22 cellular contexts compared by ENCODE assay signal in genomic region chr2:147789720-147790119, GRCh38. TPM values are rescaled to one million over a fixed set of nuclear protein-coding genes. Genes with fewer than 3 reads are reported as not detected.
DNase-seq lines count a peak whose midpoint lies in the region; ATAC-seq, FAIRE-seq and TF ChIP-seq lines count a peak whose summit lies in the region.
"Had no signal": no experiment of that assay in that cellular context is flagged by ENCODE, and none has a peak within 500 bp of the region (broad histone marks: within the 10 kb centered on the region; RNA-seq: fewer than 3 reads in every experiment).

No MANE protein-coding gene starts in this region.

- H2AFZ ChIP-seq in GM12878 (ENCODE audit: control insufficient read depth, low read depth, low read length) = no peak overlapping the region

- no peaks in the 10 kb centered on the region for H3K4me1 ChIP-seq in GM12878 (ENCODE audit: control insufficient read depth, insufficient read depth, low read length)
- H3K4me1 ChIP-seq: A549, left ventricle myocardium inferior, suprapubic skin, vagina had no signal

- TF ChIP-seq CTCF in AG04449 (IDR thresholded peaks at IDR 0.05; ENCODE audit: insufficient read depth, low read length, missing control alignments) (no peak), GM12878 (IDR thresholded peaks at IDR 0.05 in 2 of 3, conservative IDR thresholded peaks at IDR 0.05 in 1 of 3; ENCODE audit: control insufficient read depth in 2 of 3, extremely low read depth in 1 of 3, insufficient read depth in 1 of 3, low read depth in 3 of 3, low read length in 3 of 3) (no peak), fibroblast of villous mesenchyme (IDR thresholded peaks at IDR 0.05; ENCODE audit: insufficient read depth, low read depth, low read length) (no peak)

- WGBS in GM12878 (ENCODE audit: insufficient coverage, insufficient replicate concordance, low lambda C conversion rate, missing lambda C conversion rate) = 0% methylated on average over 3 of the region's 3 CpGs

- H3K9me3 ChIP-seq in GM12878 (replicated peaks; ENCODE audit: control insufficient read depth, insufficient read depth, low read length) = no peaks in the 10 kb centered on the region
- H3K9me3 ChIP-seq: A549, left ventricle myocardium inferior, neutrophil, suprapubic skin, vagina had no signal

- ATAC-seq in GM12878 (peak; percentile 40; the same call in 2 of the 3 replicates), HG03108 (IDR thresholded peaks at IDR 0.05; ENCODE audit: unreplicated experiment) (no peak)
- ATAC-seq: A549, K562, T-cell had no signal

- intact Hi-C loops in GM12878 (cut with micrococcal nuclease; ENCODE audit: unreplicated experiment) = no loop called here

- no peak for TF ChIP-seq POLR2A in GM12878 (IDR thresholded peaks at IDR 0.05; ENCODE audit: low read depth, low read length)

- in situ Hi-C loops in GM12878 (cut with MboI) = no loop called here

- FAIRE-seq in GM12878 (lab: Jason Lieb, UNC) = no peak
- FAIRE-seq: A549, K562 had no signal

- no TSS peak for BruUV-seq in GM12878 (replicated peaks; lab: Mats Ljungman, UMichigan)

- POLR2A ChIA-PET in AG04449 (lab: Yijun Ruan, JAX) (no interaction called here), GM12878 (lab: Charles Lee) (no interaction called here)

- no peaks in the 10 kb centered on the region for H3K27me3 ChIP-seq in GM12878 (replicated peaks in 1 of 2; ENCODE audit: control insufficient read depth in 2 of 2, insufficient read depth in 2 of 2, low read length in 1 of 2)
- H3K27me3 ChIP-seq: neutrophil, suprapubic skin, vagina had no signal

- no peak for TF ChIP-seq EP300 in GM12878 (IDR thresholded peaks at IDR 0.05; ENCODE audit: borderline replicate concordance in 1 of 2, control insufficient read depth in 1 of 2, low read depth in 2 of 2, low read length in 2 of 2)

- TF ChIP-seq RAD21 in GM12878 (IDR thresholded peaks at IDR 0.05; ENCODE audit: insufficient read depth, low read depth, low read length) = no peak

- H3K27ac ChIP-seq in GM12878 (ENCODE audit: control insufficient read depth, insufficient read depth) = no peak overlapping the region
- H3K27ac ChIP-seq: A549, left ventricle myocardium inferior, neutrophil, RWPE1, suprapubic skin, vagina had no signal

- no peak overlapping the region for H3K4me2 ChIP-seq in GM12878 (ENCODE audit: control insufficient read depth, insufficient read depth)
- H3K4me2 ChIP-seq: A549 had no signal

- no peak overlapping the region for H3K9ac ChIP-seq in GM12878 (ENCODE audit: control insufficient read depth, insufficient read depth, low read length)

- CTCF ChIA-PET in AG04449 (lab: Yijun Ruan, JAX) (no interaction called here), GM12878 (lab: Yijun Ruan, JAX) (no interaction called here)

- H3K4me3 ChIP-seq in AG04449 (ENCODE audit: low read depth, low read length) (no peak overlapping the region), GM12878 (no peak overlapping the region), fibroblast of villous mesenchyme (ENCODE audit: low read depth, low read length) (no peak overlapping the region)
- H3K4me3 ChIP-seq: A549, K562, left ventricle myocardium inferior, suprapubic skin, vagina had no signal

- H3K36me3 ChIP-seq in GM12878 (ENCODE audit: control insufficient read depth in 2 of 2, insufficient read depth in 2 of 2, low read length in 1 of 2) = no peaks in the 10 kb centered on the region
- H3K36me3 ChIP-seq: left ventricle myocardium inferior, neutrophil, suprapubic skin, vagina had no signal

- no peaks in the 10 kb centered on the region for H4K20me1 ChIP-seq in GM12878 (ENCODE audit: control insufficient read depth, insufficient read depth)

- RAD21 ChIA-PET in GM12878 (lab: Charles Lee; ENCODE audit: unreplicated experiment) = no interaction called here

- H3K79me2 ChIP-seq in GM12878 (ENCODE audit: control insufficient read depth, insufficient read depth, low read length) = no peaks in the 10 kb centered on the region

- peak; percentile 16 for DNase-seq in AG04449 (ENCODE audit: low read depth, low spot score)
- peak; percentile 78 for DNase-seq in HCEC 1CT
- no peak for DNase-seq in GM12878 (ENCODE audit: low read depth, low spot score)
- DNase-seq in fibroblast of villous mesenchyme (ENCODE audit: low read depth) = peak; percentile 48
- no peak for DNase-seq in OCI-M2 (lab: John Stamatoyannopoulos, UW; ENCODE audit: unreplicated experiment)
- no peak for DNase-seq in epidermal melanocyte (ENCODE audit: insufficient read length, low spot score)
- DNase-seq in inferior parietal cortex (ENCODE audit: extremely low spot score) = no peak
- DNase-seq: activated CD4-positive, alpha-beta T cell treated with anti-CD3 and anti-CD28 coated beads, Interleukin-2, amount 10 ng/mL, durations not matched to agents 24 days and 14 days; activated CD8-positive, alpha-beta memory T cell treated with anti-CD3 and anti-CD28 coated beads, Interleukin-2, amount 50 U/mL, for 48 hours; activated gamma-delta T cell; CD4-positive, CD25-positive, alpha-beta regulatory T cell; endodermal cell; left ventricle myocardium inferior; NCI-H2029; T-cell had no signal

- SMC1A ChIA-PET in GM12878 (lab: Charles Lee; ENCODE audit: uncharacterized antibody, unreplicated experiment) = interaction anchor here (1.0 to 1.3 kb wide), 2 partner anchors 12 to 161 kb away, joined by 3 to 4 read pairs; no protein-coding TSS in a partner anchor

TF ChIP-seq in GM12878, 131 proteins besides CTCF, POLR2A, EP300 and RAD21:
- TF ChIP-seq NFXL1 (IDR thresholded peaks at IDR 0.05; ENCODE audit: borderline replicate concordance) (no peak), ATF7 (IDR thresholded peaks at IDR 0.05; ENCODE audit: low read depth) (peak; percentile 52; the same call in 1 of the 2 replicates)

RNA-seq across cellular contexts. Expression of gene ACVR2A, which starts 55.1 kb away (rescaled TPM):
- total RNA-seq in GM12878 (2013; cell fraction: nucleolus; rRNA removed) = 13.7 and 15.5 TPM in 2 replicates
- total RNA-seq in GM12878 (2014; rRNA removed) = 1.6 and 1.9 TPM in 2 replicates
- 2.0 and 2.6 TPM in 2 replicates for total RNA-seq in GM12878 (2014; rRNA removed; fragmentation: Illumina TruSeq; extraction: Trizol)
- 1.7 and 2.3 TPM in 2 replicates for total RNA-seq in GM12878 (2021)
- 0.73 TPM for polyA plus RNA-seq in GM12878 (2011; ENCODE audit: low read depth)
- 1.2 and 1.5 TPM in 2 replicates for polyA plus RNA-seq in GM12878 (2011; rRNA removed)
- polyA plus RNA-seq in GM12878 (2011; cell fraction: cytosol; rRNA removed) = 0.40 and 0.46 TPM in 2 replicates
- 1.7 and 1.9 TPM in 2 replicates for polyA plus RNA-seq in GM12878 (2011; cell fraction: nucleus; rRNA removed)
- polyA plus RNA-seq in GM12878 (2012) = 0.66 and 1.1 TPM in 2 replicates
- polyA plus RNA-seq in GM12878 (2014; fragmentation: Illumina TruSeq; extraction: Trizol) = 1.5 TPM in 2 replicates
- polyA plus RNA-seq in GM12878 (2014; fragmentation: Nextera tagmentation; extraction: Ambion mirVana) = 1 to 10 TPM; 1.7 to 1.9 TPM
- 0.82 and 0.83 TPM in 2 replicates for polyA plus RNA-seq in GM12878 (2014; rRNA removed)
- 1 to 10 TPM in 1 of 2 experiments, under 1 TPM in 1; 0.42 to 3.0 TPM for polyA plus RNA-seq in GM12878 (2016; fragmentation: Nextera tagmentation; extraction: Ambion mirVana)
- 1.5 and 4.1 TPM in 2 replicates for polyA minus RNA-seq in GM12878 (2011; rRNA and poly(A)+ RNA removed)
- polyA minus RNA-seq in GM12878 (2011; cell fraction: cytosol; rRNA and poly(A)+ RNA removed) = 1.3 and 1.7 TPM in 2 replicates
- 2.8 and 3.8 TPM in 2 replicates for polyA minus RNA-seq in GM12878 (2011; cell fraction: nucleus; rRNA and poly(A)+ RNA removed)
- total RNA-seq in fibroblast of villous mesenchyme = 13.2 and 25.9 TPM in 2 replicates

Comparison
In these comparisons a context has a peak if more than half of its experiments do, and no peak if none do; other contexts are left out.
1. DNase-seq: peak in AG04449 (single experiment), HCEC 1CT (single experiment) and fibroblast of villous mesenchyme (single experiment); none in GM12878 (single experiment), OCI-M2 (single experiment), epidermal melanocyte (single experiment) and inferior parietal cortex (single experiment).